In the genomic region with DNA sequence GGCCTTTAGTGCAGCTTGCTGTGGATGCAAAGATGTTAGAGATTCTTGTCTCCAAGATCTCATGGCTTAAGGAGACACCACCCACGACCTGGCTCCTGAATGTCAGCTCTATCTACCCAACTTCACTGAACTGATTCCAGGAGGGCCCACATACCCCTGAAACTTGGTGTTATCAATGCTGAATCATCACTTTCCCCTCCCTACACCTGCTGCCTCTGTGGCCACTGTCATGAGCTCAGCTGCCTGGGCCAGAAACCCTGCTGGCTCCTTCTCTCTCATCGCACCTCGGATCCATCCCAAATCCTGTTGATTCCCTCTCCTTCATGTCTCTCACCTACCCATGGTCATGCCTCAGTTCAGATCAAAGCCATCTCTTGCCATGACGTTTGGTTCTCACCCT, we compare ENCODE assay signal across 10 cellular contexts. TPM values are rescaled to one million over a fixed set of nuclear protein-coding genes. Genes with fewer than 3 reads are reported as not detected.
"Had no signal": no experiment of that assay in that cellular context is flagged by ENCODE, and none has a peak within 500 bp of the region (broad histone marks: within the 10 kb centered on the region; RNA-seq: fewer than 3 reads in every experiment).

No MANE protein-coding gene starts in this region.

- H3K9me3 ChIP-seq: HAP-1 had no signal

- H3K4me3 ChIP-seq: GM23338, HAP-1 had no signal

- H3K36me3 ChIP-seq: HAP-1 had no signal

- ATAC-seq: GM23338, HCT116 had no signal

- H3K4me1 ChIP-seq: HAP-1 had no signal

- DNase-seq: H7, HFFc6, KG1 had no signal

- H2AFZ ChIP-seq: GM23338 had no signal

- H3K27ac ChIP-seq: HL-60 had no signal

- H3K4me2 ChIP-seq: GM23338 had no signal

RNA-seq across cellular contexts. Expression of gene LHX5, which starts 15.1 kb away (rescaled TPM):
- total RNA-seq: GM23338, H4, HFFc6, HT1080 had no signal
- polyA plus RNA-seq: IgD-negative memory B cell had no signal
